30 cellular contexts compared by ENCODE assay signal in genomic region chr19:11763117-11763516, GRCh38. TPM values are rescaled to one million over a fixed set of nuclear protein-coding genes. Genes with fewer than 3 reads are reported as not detected.
"Had no signal": no experiment of that assay in that cellular context is flagged by ENCODE, and none has a peak within 500 bp of the region (broad histone marks: within the 10 kb centered on the region; RNA-seq: fewer than 3 reads in every experiment).

No MANE protein-coding gene starts in this region.

- H3K4me2 ChIP-seq: hepatocyte had no signal

- H3K4me3 ChIP-seq: ascending aorta, esophagus muscularis mucosa, gastrocnemius medialis, heart right ventricle, hepatocyte had no signal

- H3K27ac Mint-ChIP-seq: activated CD4-positive, alpha-beta memory T cell treated with anti-CD3 and anti-CD28 coated beads for 36 hours; activated CD4-positive, alpha-beta T cell treated with anti-CD3 and anti-CD28 coated beads for 36 hours; activated CD4-positive, alpha-beta T cell treated with anti-CD3 and anti-CD28 coated beads, Interleukin-2, amount 10 ng/mL, durations not matched to agents 24 days and 14 days; activated CD8-positive, alpha-beta memory T cell treated with anti-CD3 and anti-CD28 coated beads, Interleukin-2, amount 10 ng/mL, durations not matched to agents 7 days and 5 days; activated CD8-positive, alpha-beta T cell treated with anti-CD3 and anti-CD28 coated beads, Interleukin-2, amount 10 ng/mL, durations not matched to agents 7 days and 5 days; activated naive CD4-positive, alpha-beta T cell treated with anti-CD3 and anti-CD28 coated beads for 36 hours; activated naive CD4-positive, alpha-beta T cell treated with anti-CD3 and anti-CD28 coated beads, Interleukin-2, amount 50 U/mL, for 72 hours; activated naive CD8-positive, alpha-beta T cell treated with anti-CD3 and anti-CD28 coated beads, Interleukin-2, amount 10 ng/mL, durations not matched to agents 7 days and 5 days; activated T-helper 1 cell treated with anti-CD3 and anti-CD28 coated beads, Interleukin-12 subunit alpha, Interleukin-12 subunit beta, Interleukin-2, Interleukin-4 antibody, amounts not matched to agents 30 ng/mL and 10 ng/mL and 1 ng/mL, durations not matched to agents 14 hours and 24 hours and 36 hours; activated T-helper 2 cell treated with anti-CD3 and anti-CD28 coated beads, Interferon-gamma antibody, Interleukin-2, Interleukin-4, amounts not matched to agents 10 μg/mL and 5 μg/mL and 100 μg/mL, durations not matched to agents 14 hours and 24 hours and 36 hours; brain; effector memory CD8-positive, alpha-beta T cell had no signal

- H3K4me3 Mint-ChIP-seq: activated CD4-positive, alpha-beta memory T cell treated with anti-CD3 and anti-CD28 coated beads for 36 hours; activated CD4-positive, alpha-beta T cell treated with anti-CD3 and anti-CD28 coated beads for 36 hours; activated CD4-positive, alpha-beta T cell treated with anti-CD3 and anti-CD28 coated beads, Interleukin-2, amount 10 ng/mL, durations not matched to agents 24 days and 14 days; activated CD8-positive, alpha-beta memory T cell treated with anti-CD3 and anti-CD28 coated beads, Interleukin-2, amount 10 ng/mL, durations not matched to agents 7 days and 5 days; activated CD8-positive, alpha-beta T cell treated with anti-CD3 and anti-CD28 coated beads, Interleukin-2, amount 10 ng/mL, durations not matched to agents 7 days and 5 days; activated naive CD4-positive, alpha-beta T cell treated with anti-CD3 and anti-CD28 coated beads for 36 hours; activated naive CD8-positive, alpha-beta T cell treated with anti-CD3 and anti-CD28 coated beads, Interleukin-2, amount 10 ng/mL, durations not matched to agents 7 days and 5 days; activated T-helper 1 cell treated with anti-CD3 and anti-CD28 coated beads, Interleukin-12 subunit alpha, Interleukin-12 subunit beta, Interleukin-2, Interleukin-4 antibody, amounts not matched to agents 30 ng/mL and 10 ng/mL and 1 ng/mL, durations not matched to agents 14 hours and 24 hours and 36 hours; brain; central memory CD8-positive, alpha-beta T cell; effector memory CD8-positive, alpha-beta T cell had no signal

- H3K9me3 ChIP-seq: ascending aorta, esophagus muscularis mucosa, gastrocnemius medialis had no signal

- H3K27ac ChIP-seq: ascending aorta, esophagus muscularis mucosa, foreskin keratinocyte, gastrocnemius medialis, heart right ventricle, hepatocyte had no signal

- H3K27me3 ChIP-seq: ascending aorta, esophagus muscularis mucosa, foreskin keratinocyte, gastrocnemius medialis, heart right ventricle, hepatocyte had no signal

- H2AFZ ChIP-seq: hepatocyte had no signal

- H3K9me3 Mint-ChIP-seq: effector memory CD8-positive, alpha-beta T cell had no signal

- H3K27me3 Mint-ChIP-seq: activated CD4-positive, alpha-beta T cell treated with anti-CD3 and anti-CD28 coated beads, Interleukin-2, amount 10 ng/mL, durations not matched to agents 24 days and 14 days; activated naive CD8-positive, alpha-beta T cell treated with anti-CD3 and anti-CD28 coated beads, Interleukin-2, amount 10 ng/mL, durations not matched to agents 7 days and 5 days had no signal

- DNase-seq: activated CD4-positive, alpha-beta memory T cell treated with anti-CD3 and anti-CD28 coated beads for 36 hours; activated CD4-positive, alpha-beta T cell treated with anti-CD3 and anti-CD28 coated beads for 36 hours; activated CD4-positive, alpha-beta T cell treated with anti-CD3 and anti-CD28 coated beads, Interleukin-2, amount 10 ng/mL, durations not matched to agents 24 days and 14 days; activated CD4-positive, CD25-positive, alpha-beta regulatory T cell; activated CD4-positive, CD25-positive, alpha-beta regulatory T cell treated with anti-CD3 and anti-CD28 coated beads, Interleukin-2, amount 50 U/mL, for 72 hours; activated CD8-positive, alpha-beta memory T cell treated with anti-CD3 and anti-CD28 coated beads, Interleukin-2, amount 10 ng/mL, durations not matched to agents 7 days and 5 days; activated CD8-positive, alpha-beta memory T cell treated with anti-CD3 and anti-CD28 coated beads, Interleukin-2, amount 50 U/mL, for 4 hours; activated CD8-positive, alpha-beta T cell treated with anti-CD3 and anti-CD28 coated beads, Interleukin-2, amount 10 ng/mL, durations not matched to agents 7 days and 5 days; activated effector memory CD4-positive, alpha-beta T cell treated with anti-CD3 and anti-CD28 coated beads, Interleukin-2, amount 50 U/mL, for 16 hours; activated naive CD4-positive, alpha-beta T cell treated with anti-CD3 and anti-CD28 coated beads for 36 hours; activated naive CD8-positive, alpha-beta T cell treated with anti-CD3 and anti-CD28 coated beads, Interleukin-2, amount 10 ng/mL, durations not matched to agents 7 days and 5 days; activated T-cell treated with anti-CD3 and anti-CD28 coated beads, Interleukin-2, amount 50 U/mL, for 1 hour; activated T-cell treated with anti-CD3 and anti-CD28 coated beads, Interleukin-2, amount 50 U/mL, for 48 hours; cortex of kidney; dermis blood vessel endothelial cell; effector CD4-positive, alpha-beta T cell; effector memory CD8-positive, alpha-beta T cell; erythroblast; foreskin keratinocyte; gastrocnemius medialis; heart right ventricle; T-helper 2 cell had no signal

- ATAC-seq: activated CD4-positive, alpha-beta T cell treated with anti-CD3 and anti-CD28 coated beads for 36 hours; activated CD8-positive, alpha-beta memory T cell treated with anti-CD3 and anti-CD28 coated beads, Interleukin-2, amount 10 ng/mL, durations not matched to agents 7 days and 5 days; activated CD8-positive, alpha-beta T cell treated with anti-CD3 and anti-CD28 coated beads, Interleukin-2, amount 10 ng/mL, durations not matched to agents 7 days and 5 days; activated naive CD4-positive, alpha-beta T cell treated with anti-CD3 and anti-CD28 coated beads, Interleukin-2, amount 50 U/mL, for 72 hours; effector memory CD8-positive, alpha-beta T cell; foreskin keratinocyte; gastrocnemius medialis; heart right ventricle had no signal

- H3K36me3 ChIP-seq: ascending aorta, esophagus muscularis mucosa, gastrocnemius medialis, heart right ventricle had no signal

RNA-seq across cellular contexts. Expression of gene ZNF491, which starts 35.2 kb away (rescaled TPM):
- total RNA-seq: ascending aorta had no signal
